9 cellular contexts compared by ENCODE assay signal in the genomic region with DNA sequence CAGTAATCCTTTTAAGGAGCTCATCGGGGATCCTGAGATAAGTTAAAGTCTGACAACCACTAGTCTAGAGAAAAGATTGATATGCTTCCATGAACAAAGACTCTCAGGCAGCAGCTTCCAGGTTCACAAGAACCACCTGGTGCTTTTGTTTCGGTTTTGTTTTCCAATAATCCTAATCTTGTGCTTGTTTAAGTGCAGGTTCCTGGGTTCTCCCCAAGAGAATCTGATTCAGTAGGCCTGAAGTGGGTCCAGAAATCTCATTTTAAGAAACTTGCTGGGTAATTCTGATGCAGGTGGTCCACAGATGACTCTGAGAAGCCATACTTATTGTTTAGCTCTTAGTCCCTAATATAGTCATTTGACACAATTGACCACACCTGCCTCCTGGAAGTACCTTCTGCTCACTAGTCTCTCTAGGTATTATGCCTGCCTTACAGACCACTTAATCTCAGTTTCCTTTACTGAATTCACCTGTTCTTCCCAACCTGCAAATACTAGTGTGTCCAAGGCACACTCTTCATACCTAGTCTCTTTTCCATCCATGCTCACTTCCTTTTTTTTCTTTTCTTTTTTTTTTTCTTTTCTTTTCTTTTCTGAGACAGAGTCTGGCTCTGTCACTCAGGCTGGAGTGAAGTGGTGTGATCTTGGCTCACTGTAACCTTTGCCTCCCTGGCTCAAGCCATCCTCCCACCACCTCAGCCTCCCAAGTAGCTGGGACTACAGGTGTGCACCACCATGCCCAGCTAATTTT. TPM values are rescaled to one million over a fixed set of nuclear protein-coding genes. Genes with fewer than 3 reads are reported as not detected.
A peak's percentile ranks its signal among the peaks of the same experiment; 100 is the strongest.
DNase-seq lines count a peak whose midpoint lies in the region; ATAC-seq lines count a peak whose summit lies in the region.
"Had no signal": no experiment of that assay in that cellular context is flagged by ENCODE, and none has a peak within 500 bp of the region (broad histone marks: within the 10 kb centered on the region; RNA-seq: fewer than 3 reads in every experiment).

No MANE protein-coding gene starts in this region.

- 90 to 94% methylated on average over 2 of the region's 2 CpGs for WGBS in ectodermal cell, 2 experiments

- peak; percentile 82 for ATAC-seq in GM18858 (IDR thresholded peaks at IDR 0.05; ENCODE audit: unreplicated experiment)
- peak; percentile 69 for ATAC-seq in GM21515 (IDR thresholded peaks at IDR 0.05; ENCODE audit: unreplicated experiment)
- peak; percentile 77 for ATAC-seq in HG03135 (IDR thresholded peaks at IDR 0.05; ENCODE audit: unreplicated experiment)
- ATAC-seq: Panc1 had no signal

- peak overlapping the region; percentile 29 for H3K27ac ChIP-seq in ectodermal cell (ENCODE audit: insufficient read depth, low read depth, low read length, poor library complexity, severe bottlenecking)
- H3K27ac ChIP-seq: tibial artery had no signal

- no peaks in the 10 kb centered on the region for H3K4me1 ChIP-seq in ectodermal cell (ENCODE audit: control insufficient read depth, insufficient read depth, low read length)
- H3K4me1 ChIP-seq: tibial artery had no signal

- DNase-seq in DMS153 treated with DMSO at 0.1 percent for 48 hours (lab: John Stamatoyannopoulos, UW; ENCODE audit: unreplicated experiment), result no peak
- DNase-seq in amniotic stem cell (lab: John Stamatoyannopoulos, UW), result no peak
- DNase-seq in NAMALWA (ENCODE audit: low spot score), result no peak
- DNase-seq: tibial artery had no signal

- H3K9me3 ChIP-seq in ectodermal cell (ENCODE audit: control insufficient read depth, low read length), result no peaks in the 10 kb centered on the region
- H3K9me3 ChIP-seq: tibial artery had no signal

- no peak overlapping the region for H3K4me3 ChIP-seq in ectodermal cell (ENCODE audit: insufficient read depth, low read depth, low read length)
- H3K4me3 ChIP-seq: tibial artery had no signal

- no peaks in the 10 kb centered on the region for H3K27me3 ChIP-seq in ectodermal cell (ENCODE audit: control insufficient read depth, insufficient read depth, low read length, poor library complexity, severe bottlenecking)
- H3K27me3 ChIP-seq: tibial artery had no signal

- no peaks in the 10 kb centered on the region for H3K36me3 ChIP-seq in ectodermal cell (ENCODE audit: control insufficient read depth, insufficient read depth, low read length)
- H3K36me3 ChIP-seq: tibial artery had no signal

RNA-seq across cellular contexts. Expression of a gene that starts 20.5 kb away (rescaled TPM):
- polyA plus RNA-seq in ectodermal cell (2013, experiment 1 of 4), result 5.6 TPM
- 4.5 TPM for polyA plus RNA-seq in ectodermal cell (2013, experiment 2 of 4)
- polyA plus RNA-seq in ectodermal cell (2013, experiment 3 of 4), result 4.8 TPM
- polyA plus RNA-seq in ectodermal cell (2013, experiment 4 of 4), result 4.5 TPM
